9 cellular contexts compared by ENCODE assay signal in genomic region chr13:50226515-50227147, GRCh38.
DNase-seq lines count a peak whose midpoint lies in the region; ATAC-seq and TF ChIP-seq lines count a peak whose summit lies in the region.
"Had no signal": no experiment of that assay in that cellular context is flagged by ENCODE, and none has a peak within 500 bp of the region (broad histone marks: within the 10 kb centered on the region; RNA-seq: fewer than 3 reads in every experiment).

No MANE protein-coding gene starts in this region.

- no peak overlapping the region for H3K4me2 ChIP-seq in PC-9

- peaks cover 2% of the 10 kb centered on the region for H3K27me3 Mint-ChIP-seq in activated T-helper 17 cell treated with anti-CD3 and anti-CD28 coated beads, Interleukin-2, amount 50 U/mL, for 72 hours

- H3K36me3 ChIP-seq in PC-9 (ENCODE audit: low read depth): no peaks in the 10 kb centered on the region

- peak overlapping the region; percentile 63 for H3K4me3 Mint-ChIP-seq in activated T-helper 17 cell treated with anti-CD3 and anti-CD28 coated beads, Interleukin-2, amount 50 U/mL, for 72 hours

- H4K20me1 ChIP-seq in PC-9 (ENCODE audit: insufficient read depth): no peaks in the 10 kb centered on the region

- no peak overlapping the region for H3K27ac ChIP-seq in PC-9

- H3K4me1 Mint-ChIP-seq in activated T-helper 17 cell treated with anti-CD3 and anti-CD28 coated beads, Interleukin-2, amount 50 U/mL, for 72 hours: peaks cover 68% of the 10 kb centered on the region

- H3K36me3 Mint-ChIP-seq in activated T-helper 17 cell treated with anti-CD3 and anti-CD28 coated beads, Interleukin-2, amount 50 U/mL, for 72 hours (ENCODE audit: low read depth): no peaks in the 10 kb centered on the region

- intact Hi-C loops in PC-9 (cut with micrococcal nuclease; ENCODE audit: unreplicated experiment): no loop called here

- H3K9me3 ChIP-seq in PC-9 (ENCODE audit: insufficient read depth, low read depth): no peaks in the 10 kb centered on the region

- peak overlapping the region; percentile 82 for H3K27ac Mint-ChIP-seq in activated T-helper 17 cell treated with anti-CD3 and anti-CD28 coated beads, Interleukin-2, amount 50 U/mL, for 72 hours

- no peaks in the 10 kb centered on the region for H3K27me3 ChIP-seq in PC-9 (ENCODE audit: insufficient read depth, low read depth)

- POLR2A ChIA-PET in PC-9 (lab: Charles Lee; ENCODE audit: unreplicated experiment): no interaction called here

- H3K9me3 Mint-ChIP-seq in activated T-helper 17 cell treated with anti-CD3 and anti-CD28 coated beads, Interleukin-2, amount 50 U/mL, for 72 hours: no peaks in the 10 kb centered on the region

- H3F3A ChIP-seq in PC-9 (ENCODE audit: insufficient read depth, low read depth): no peaks in the 10 kb centered on the region

- no TSS peak for BruUV-seq in PC-9 (replicated peaks; lab: Mats Ljungman, UMichigan)

- peak; percentile 63 for ATAC-seq in GM18511 (IDR thresholded peaks at IDR 0.05; ENCODE audit: unreplicated experiment)
- ATAC-seq in GM19455 (IDR thresholded peaks at IDR 0.05; ENCODE audit: unreplicated experiment): peak; percentile 40
- ATAC-seq in HG03025 (IDR thresholded peaks at IDR 0.05; ENCODE audit: low FRiP score, unreplicated experiment): peak; percentile 40
- ATAC-seq in activated T-helper 17 cell treated with anti-CD3 and anti-CD28 coated beads, Interleukin-2, amount 50 U/mL, for 72 hours (replicated peaks): peak; percentile 47

- no peaks in the 10 kb centered on the region for H3K9me2 ChIP-seq in PC-9 (ENCODE audit: insufficient read depth)

- no peak for DNase-seq in activated effector memory CD4-positive, alpha-beta T cell treated with anti-CD3 and anti-CD28 coated beads, Interleukin-2, amount 50 U/mL, for 16 hours
- DNase-seq in HUDEP-2 (lab: John Stamatoyannopoulos, UW; ENCODE audit: unreplicated experiment in 76 of 76) (no peak), hippocampal formation (lab: John Stamatoyannopoulos, UW) (no peak), PC-9 (no peak)
- DNase-seq: NCI-H446 had no signal

- 0 out of 2 replicates have a peak, but pooled peaks cover 5% of the 10 kb centered on the region for H3K4me1 ChIP-seq in PC-9 (replicated peaks; ENCODE audit: insufficient read depth)

- TF ChIP-seq CTCF in PC-9 (conservative IDR thresholded peaks at IDR 0.05): no peak

- no peak overlapping the region for H2AFZ ChIP-seq in PC-9

- H3K4me3 ChIP-seq in PC-9: no peak overlapping the region

- no peaks in the 10 kb centered on the region for H3K79me2 ChIP-seq in PC-9 (ENCODE audit: low read depth)

- CTCF ChIA-PET in PC-9 (lab: Charles Lee): no interaction called here
